15 cellular contexts compared by ENCODE assay signal in the genomic region with DNA sequence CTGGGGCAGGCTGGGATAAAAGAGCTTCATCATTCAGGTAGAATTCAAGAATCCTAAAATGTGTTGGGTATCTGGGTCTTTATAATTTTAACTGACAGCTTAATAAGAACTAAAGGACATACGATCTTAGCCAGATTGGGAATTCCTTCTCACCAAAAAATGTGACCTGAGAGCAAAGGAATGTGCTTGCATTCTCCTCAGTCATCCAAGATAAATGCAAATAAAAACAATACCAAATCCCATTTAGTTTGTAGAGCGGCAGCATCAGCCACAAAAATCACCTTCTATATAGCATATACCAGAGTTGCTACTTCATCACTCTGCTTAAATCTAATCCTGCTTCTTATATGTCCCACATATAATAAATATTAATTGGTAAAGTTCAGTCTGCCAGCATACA. TPM values are rescaled to one million over a fixed set of nuclear protein-coding genes. Genes with fewer than 3 reads are reported as not detected.
DNase-seq lines count a peak whose midpoint lies in the region; ATAC-seq, FAIRE-seq and TF ChIP-seq lines count a peak whose summit lies in the region.
"Had no signal": no experiment of that assay in that cellular context is flagged by ENCODE, and none has a peak within 500 bp of the region (broad histone marks: within the 10 kb centered on the region; RNA-seq: fewer than 3 reads in every experiment).

No MANE protein-coding gene starts in this region.

- no peak overlapping the region for H3K4me3 ChIP-seq in choroid plexus epithelial cell (ENCODE audit: low read depth, low read length)
- no peak overlapping the region for H3K4me3 ChIP-seq in neuronal stem cell (ENCODE audit: low read length in 2 of 2)
- H3K4me3 ChIP-seq: uterus had no signal

- no peak overlapping the region for H3K9ac ChIP-seq in neuronal stem cell (ENCODE audit: low read depth, low read length, poor library complexity)

- no peak overlapping the region for H2AFZ ChIP-seq in neuronal stem cell (ENCODE audit: low read length)

- H3K23ac ChIP-seq in neuronal stem cell (ENCODE audit: low read depth, low read length, poor library complexity), result no peak overlapping the region

- H3K14ac ChIP-seq in neuronal stem cell (ENCODE audit: low read length), result no peak overlapping the region

- no peak overlapping the region for H2BK5ac ChIP-seq in neuronal stem cell (ENCODE audit: low read length)

- H3K4ac ChIP-seq in neuronal stem cell (ENCODE audit: low read length), result no peak overlapping the region

- H3K27ac ChIP-seq in neuronal stem cell (replicated peaks; ENCODE audit: low read length), result peak overlapping the region; percentile 8
- H3K27ac ChIP-seq: uterus had no signal

- no peaks in the 10 kb centered on the region for H3K79me1 ChIP-seq in neuronal stem cell (ENCODE audit: low read depth, low read length)

- no peak for FAIRE-seq in frontal cortex (lab: Jason Lieb, UNC)
- FAIRE-seq: HepG2 had no signal

- H2BK12ac ChIP-seq in neuronal stem cell (ENCODE audit: low read length), result no peak overlapping the region

- H3K4me1 ChIP-seq in neuronal stem cell (ENCODE audit: control insufficient read depth in 2 of 2, insufficient read depth in 1 of 2, low read depth in 1 of 2, low read length in 2 of 2), result peaks cover 0 to 7% of the 10 kb centered on the region in 2 donors
- H3K4me1 ChIP-seq: uterus had no signal

- DNase-seq in Daoy (ENCODE audit: low read depth) (peak; percentile 58), LHCN-M2 (ENCODE audit: low read depth) (peak; percentile 54), choroid plexus epithelial cell (ENCODE audit: low read depth) (peak; percentile 77), neuronal stem cell (ENCODE audit: low spot score) (no peak), T-helper 9 cell (no peak), NCI-H2171 (lab: John Stamatoyannopoulos, UW) (no peak), frontal cortex (ENCODE audit: low spot score in 2 of 2) (no peak)
- DNase-seq: activated CD4-positive, alpha-beta T cell treated with anti-CD3 and anti-CD28 coated beads, Interleukin-2, amount 10 ng/mL, durations not matched to agents 7 days and 5 days; CD4-positive, CD25-positive, alpha-beta regulatory T cell; left cardiac atrium; NCI-H524; T-helper 2 cell; uterus had no signal

- TF ChIP-seq CTCF in choroid plexus epithelial cell (conservative IDR thresholded peaks at IDR 0.05; ENCODE audit: low read depth, low read length), result no peak

- no peak overlapping the region for H3K4me2 ChIP-seq in neuronal stem cell (ENCODE audit: insufficient read depth, low read length, poor library complexity, severe bottlenecking)

- peaks cover 0 to 4% of the 10 kb centered on the region in 2 donors for H3K36me3 ChIP-seq in neuronal stem cell (replicated peaks in 1 of 2; ENCODE audit: control insufficient read depth in 2 of 2, insufficient read depth in 2 of 2, low read length in 2 of 2)
- H3K36me3 ChIP-seq: uterus had no signal

- no peaks in the 10 kb centered on the region for H3K27me3 ChIP-seq in neuronal stem cell (ENCODE audit: control insufficient read depth in 3 of 3, insufficient read depth in 3 of 3, low read depth in 1 of 3, low read length in 3 of 3)
- H3K27me3 ChIP-seq: uterus had no signal

- H4K91ac ChIP-seq in neuronal stem cell (ENCODE audit: low read depth, low read length, poor library complexity), result no peak overlapping the region

- H4K8ac ChIP-seq in neuronal stem cell (ENCODE audit: low read depth, low read length), result no peak overlapping the region

- no peaks in the 10 kb centered on the region for H3K9me3 ChIP-seq in neuronal stem cell (replicated peaks in 1 of 2; ENCODE audit: control insufficient read depth in 2 of 2, insufficient read depth in 1 of 2, low read depth in 1 of 2, low read length in 2 of 2)
- H3K9me3 ChIP-seq: uterus had no signal

- no peak for ATAC-seq in HG02610 (IDR thresholded peaks at IDR 0.05; ENCODE audit: unreplicated experiment)
- ATAC-seq: left cardiac atrium had no signal

- H3K18ac ChIP-seq in neuronal stem cell (ENCODE audit: low read length), result no peak overlapping the region

- H2BK15ac ChIP-seq in neuronal stem cell (ENCODE audit: low read length), result no peak overlapping the region

- no peak overlapping the region for H2AK5ac ChIP-seq in neuronal stem cell (ENCODE audit: low read depth, low read length)

- no peak overlapping the region for H2BK120ac ChIP-seq in neuronal stem cell (ENCODE audit: low read depth, low read length)

- WGBS in neuronal stem cell (ENCODE audit: extremely low coverage in 2 of 2, insufficient read length in 2 of 2, insufficient replicate concordance in 1 of 2), 2 donors, result no CpG with 5 or more reads among the region's 2 CpGs

RNA-seq across cellular contexts. Expression of a gene that starts 16.9 kb away (rescaled TPM):
- total RNA-seq in Daoy (2014; rRNA removed; shearing (Covaris generic)), result 0.83 and 3.9 TPM in 2 replicates
- total RNA-seq in LHCN-M2 (2014; rRNA removed) (1.6 and 1.7 TPM in 2 replicates), frontal cortex (10.6 TPM)
- 1.9 TPM for polyA plus RNA-seq in LHCN-M2 (2012)
- polyA plus RNA-seq in neuronal stem cell (2013, experiment 1 of 2), result 26.2 TPM
- 26.0 TPM for polyA plus RNA-seq in neuronal stem cell (2013, experiment 2 of 2)

RNA-seq across cellular contexts. Expression of a gene that starts 42.7 kb away (rescaled TPM):
- total RNA-seq in Daoy (2014; rRNA removed; shearing (Covaris generic)), result 32.1 and 45.1 TPM in 2 replicates
- total RNA-seq in LHCN-M2 (2014; rRNA removed) (22.5 and 26.2 TPM in 2 replicates), frontal cortex (16.7 TPM)
- polyA plus RNA-seq in LHCN-M2 (2012), result 25.3 TPM
- polyA plus RNA-seq in neuronal stem cell (2013, experiment 1 of 2), result 15.9 TPM
- polyA plus RNA-seq in neuronal stem cell (2013, experiment 2 of 2), result 15.4 TPM

RNA-seq across cellular contexts. Expression of a gene that starts 43.1 kb away (rescaled TPM):
- total RNA-seq in Daoy (2014; rRNA removed; shearing (Covaris generic)), result 35.4 and 42.4 TPM in 2 replicates
- total RNA-seq in LHCN-M2 (2014; rRNA removed), result 18.5 and 23.7 TPM in 2 replicates
- 25.7 TPM for polyA plus RNA-seq in LHCN-M2 (2012)
- polyA plus RNA-seq in neuronal stem cell (2013, experiment 1 of 2), result 16.2 TPM
- polyA plus RNA-seq in neuronal stem cell (2013, experiment 2 of 2), result 15.3 TPM
- 14.7 TPM for total RNA-seq in frontal cortex

Comparison
In these comparisons a context has a peak if more than half of its experiments do, and no peak if none do; other contexts are left out.
1. DNase-seq: peak in Daoy (single experiment), LHCN-M2 (single experiment) and choroid plexus epithelial cell (single experiment); none in neuronal stem cell (single experiment), T-helper 9 cell (single experiment), NCI-H2171 (single experiment) and frontal cortex (0 of 2).